4 cellular contexts compared by ENCODE assay signal in genomic region chr5:128512894-128513293, GRCh38.
"Had no signal": no experiment of that assay in that cellular context is flagged by ENCODE, and none has a peak within 500 bp of the region (broad histone marks: within the 10 kb centered on the region; RNA-seq: fewer than 3 reads in every experiment).

No MANE protein-coding gene starts in this region.

- H3K27ac Mint-ChIP-seq: GM23338 had no signal

- DNase-seq: H9, HCEC 1CT, IMR-90 had no signal

- H3K9me3 Mint-ChIP-seq: GM23338 had no signal

- H3K4me3 Mint-ChIP-seq: GM23338, H9 had no signal

- H3K4me1 Mint-ChIP-seq: GM23338, H9 had no signal

- ATAC-seq: GM23338 had no signal

- H3K4me3 ChIP-seq: GM23338 had no signal
